ENCODE assay signal across 2 cellular contexts in the genomic region with DNA sequence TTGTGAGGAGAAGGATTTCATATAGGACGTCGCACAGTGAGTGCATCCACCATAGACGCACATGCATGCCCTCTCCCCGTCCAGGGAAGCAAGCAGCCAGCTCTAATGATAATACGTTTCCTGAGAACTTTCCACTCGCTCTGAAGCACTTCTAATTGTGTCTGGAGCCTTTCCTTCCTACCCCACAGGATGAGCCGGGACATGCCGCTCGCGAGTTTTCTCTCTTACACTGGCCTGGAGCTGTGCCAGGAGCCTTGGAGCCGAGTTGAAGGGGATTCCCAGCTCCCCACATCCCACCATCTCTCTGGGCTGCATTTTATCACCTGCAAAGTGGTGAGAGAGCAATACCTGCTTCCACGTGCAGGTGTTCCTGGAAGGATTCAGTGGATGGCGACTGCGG.
TF ChIP-seq lines count a peak whose summit lies in the region.

No MANE protein-coding gene starts in this region.

TF ChIP-seq in A549, 52 proteins besides CTCF, POLR2A, EP300 and RAD21 (continued from another document):
- TF ChIP-seq, protein P1, sequence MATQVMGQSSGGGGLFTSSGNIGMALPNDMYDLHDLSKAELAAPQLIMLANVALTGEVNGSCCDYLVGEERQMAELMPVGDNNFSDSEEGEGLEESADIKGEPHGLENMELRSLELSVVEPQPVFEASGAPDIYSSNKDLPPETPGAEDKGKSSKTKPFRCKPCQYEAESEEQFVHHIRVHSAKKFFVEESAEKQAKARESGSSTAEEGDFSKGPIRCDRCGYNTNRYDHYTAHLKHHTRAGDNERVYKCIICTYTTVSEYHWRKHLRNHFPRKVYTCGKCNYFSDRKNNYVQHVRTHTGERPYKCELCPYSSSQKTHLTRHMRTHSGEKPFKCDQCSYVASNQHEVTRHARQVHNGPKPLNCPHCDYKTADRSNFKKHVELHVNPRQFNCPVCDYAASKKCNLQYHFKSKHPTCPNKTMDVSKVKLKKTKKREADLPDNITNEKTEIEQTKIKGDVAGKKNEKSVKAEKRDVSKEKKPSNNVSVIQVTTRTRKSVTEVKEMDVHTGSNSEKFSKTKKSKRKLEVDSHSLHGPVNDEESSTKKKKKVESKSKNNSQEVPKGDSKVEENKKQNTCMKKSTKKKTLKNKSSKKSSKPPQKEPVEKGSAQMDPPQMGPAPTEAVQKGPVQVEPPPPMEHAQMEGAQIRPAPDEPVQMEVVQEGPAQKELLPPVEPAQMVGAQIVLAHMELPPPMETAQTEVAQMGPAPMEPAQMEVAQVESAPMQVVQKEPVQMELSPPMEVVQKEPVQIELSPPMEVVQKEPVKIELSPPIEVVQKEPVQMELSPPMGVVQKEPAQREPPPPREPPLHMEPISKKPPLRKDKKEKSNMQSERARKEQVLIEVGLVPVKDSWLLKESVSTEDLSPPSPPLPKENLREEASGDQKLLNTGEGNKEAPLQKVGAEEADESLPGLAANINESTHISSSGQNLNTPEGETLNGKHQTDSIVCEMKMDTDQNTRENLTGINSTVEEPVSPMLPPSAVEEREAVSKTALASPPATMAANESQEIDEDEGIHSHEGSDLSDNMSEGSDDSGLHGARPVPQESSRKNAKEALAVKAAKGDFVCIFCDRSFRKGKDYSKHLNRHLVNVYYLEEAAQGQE (IDR thresholded peaks at IDR 0.05): no peak
TF ChIP-seq in A549: peak in this region for 0.

TF ChIP-seq in WTC11, 78 proteins besides CTCF, POLR2A, EP300 and RAD21 (continued from another document):
- TF ChIP-seq, protein P2, sequence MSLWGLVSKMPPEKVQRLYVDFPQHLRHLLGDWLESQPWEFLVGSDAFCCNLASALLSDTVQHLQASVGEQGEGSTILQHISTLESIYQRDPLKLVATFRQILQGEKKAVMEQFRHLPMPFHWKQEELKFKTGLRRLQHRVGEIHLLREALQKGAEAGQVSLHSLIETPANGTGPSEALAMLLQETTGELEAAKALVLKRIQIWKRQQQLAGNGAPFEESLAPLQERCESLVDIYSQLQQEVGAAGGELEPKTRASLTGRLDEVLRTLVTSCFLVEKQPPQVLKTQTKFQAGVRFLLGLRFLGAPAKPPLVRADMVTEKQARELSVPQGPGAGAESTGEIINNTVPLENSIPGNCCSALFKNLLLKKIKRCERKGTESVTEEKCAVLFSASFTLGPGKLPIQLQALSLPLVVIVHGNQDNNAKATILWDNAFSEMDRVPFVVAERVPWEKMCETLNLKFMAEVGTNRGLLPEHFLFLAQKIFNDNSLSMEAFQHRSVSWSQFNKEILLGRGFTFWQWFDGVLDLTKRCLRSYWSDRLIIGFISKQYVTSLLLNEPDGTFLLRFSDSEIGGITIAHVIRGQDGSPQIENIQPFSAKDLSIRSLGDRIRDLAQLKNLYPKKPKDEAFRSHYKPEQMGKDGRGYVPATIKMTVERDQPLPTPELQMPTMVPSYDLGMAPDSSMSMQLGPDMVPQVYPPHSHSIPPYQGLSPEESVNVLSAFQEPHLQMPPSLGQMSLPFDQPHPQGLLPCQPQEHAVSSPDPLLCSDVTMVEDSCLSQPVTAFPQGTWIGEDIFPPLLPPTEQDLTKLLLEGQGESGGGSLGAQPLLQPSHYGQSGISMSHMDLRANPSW (CRISPR knock-in tag; conservative IDR thresholded peaks at IDR 0.05; ENCODE audit: low read depth): no peak
- TF ChIP-seq NR2C2 (CRISPR knock-in tag; IDR thresholded peaks at IDR 0.05) (no peak), ZNF671 (CRISPR knock-in tag; IDR thresholded peaks at IDR 0.05) (no peak), NR3C1 (CRISPR knock-in tag; conservative IDR thresholded peaks at IDR 0.05; ENCODE audit: low read depth) (no peak), ZNF263 (CRISPR knock-in tag; IDR thresholded peaks at IDR 0.05; ENCODE audit: low read depth) (no peak), RELA (CRISPR knock-in tag; IDR thresholded peaks at IDR 0.05; ENCODE audit: borderline replicate concordance) (no peak), SOX15 (CRISPR knock-in tag; IDR thresholded peaks at IDR 0.05) (no peak), KAT7 (CRISPR knock-in tag; IDR thresholded peaks at IDR 0.05; ENCODE audit: borderline replicate concordance) (no peak), MXD4 (CRISPR knock-in tag; IDR thresholded peaks at IDR 0.05; ENCODE audit: borderline replicate concordance) (no peak)
- TF ChIP-seq, protein P3, sequence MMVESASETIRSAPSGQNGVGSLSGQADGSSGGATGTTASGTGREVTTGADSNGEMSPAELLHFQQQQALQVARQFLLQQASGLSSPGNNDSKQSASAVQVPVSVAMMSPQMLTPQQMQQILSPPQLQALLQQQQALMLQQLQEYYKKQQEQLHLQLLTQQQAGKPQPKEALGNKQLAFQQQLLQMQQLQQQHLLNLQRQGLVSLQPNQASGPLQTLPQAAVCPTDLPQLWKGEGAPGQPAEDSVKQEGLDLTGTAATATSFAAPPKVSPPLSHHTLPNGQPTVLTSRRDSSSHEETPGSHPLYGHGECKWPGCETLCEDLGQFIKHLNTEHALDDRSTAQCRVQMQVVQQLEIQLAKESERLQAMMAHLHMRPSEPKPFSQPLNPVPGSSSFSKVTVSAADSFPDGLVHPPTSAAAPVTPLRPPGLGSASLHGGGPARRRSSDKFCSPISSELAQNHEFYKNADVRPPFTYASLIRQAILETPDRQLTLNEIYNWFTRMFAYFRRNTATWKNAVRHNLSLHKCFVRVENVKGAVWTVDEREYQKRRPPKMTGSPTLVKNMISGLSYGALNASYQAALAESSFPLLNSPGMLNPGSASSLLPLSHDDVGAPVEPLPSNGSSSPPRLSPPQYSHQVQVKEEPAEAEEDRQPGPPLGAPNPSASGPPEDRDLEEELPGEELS (CRISPR knock-in tag; IDR thresholded peaks at IDR 0.05): no peak
- TF ChIP-seq, protein P4, sequence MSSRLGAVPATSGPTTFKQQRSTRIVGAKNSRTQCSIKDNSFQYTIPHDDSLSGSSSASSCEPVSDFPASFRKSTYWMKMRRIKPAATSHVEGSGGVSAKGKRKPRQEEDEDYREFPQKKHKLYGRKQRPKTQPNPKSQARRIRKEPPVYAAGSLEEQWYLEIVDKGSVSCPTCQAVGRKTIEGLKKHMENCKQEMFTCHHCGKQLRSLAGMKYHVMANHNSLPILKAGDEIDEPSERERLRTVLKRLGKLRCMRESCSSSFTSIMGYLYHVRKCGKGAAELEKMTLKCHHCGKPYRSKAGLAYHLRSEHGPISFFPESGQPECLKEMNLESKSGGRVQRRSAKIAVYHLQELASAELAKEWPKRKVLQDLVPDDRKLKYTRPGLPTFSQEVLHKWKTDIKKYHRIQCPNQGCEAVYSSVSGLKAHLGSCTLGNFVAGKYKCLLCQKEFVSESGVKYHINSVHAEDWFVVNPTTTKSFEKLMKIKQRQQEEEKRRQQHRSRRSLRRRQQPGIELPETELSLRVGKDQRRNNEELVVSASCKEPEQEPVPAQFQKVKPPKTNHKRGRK (CRISPR knock-in tag; IDR thresholded peaks at IDR 0.05; ENCODE audit: borderline replicate concordance): no peak
- TF ChIP-seq, protein P5, sequence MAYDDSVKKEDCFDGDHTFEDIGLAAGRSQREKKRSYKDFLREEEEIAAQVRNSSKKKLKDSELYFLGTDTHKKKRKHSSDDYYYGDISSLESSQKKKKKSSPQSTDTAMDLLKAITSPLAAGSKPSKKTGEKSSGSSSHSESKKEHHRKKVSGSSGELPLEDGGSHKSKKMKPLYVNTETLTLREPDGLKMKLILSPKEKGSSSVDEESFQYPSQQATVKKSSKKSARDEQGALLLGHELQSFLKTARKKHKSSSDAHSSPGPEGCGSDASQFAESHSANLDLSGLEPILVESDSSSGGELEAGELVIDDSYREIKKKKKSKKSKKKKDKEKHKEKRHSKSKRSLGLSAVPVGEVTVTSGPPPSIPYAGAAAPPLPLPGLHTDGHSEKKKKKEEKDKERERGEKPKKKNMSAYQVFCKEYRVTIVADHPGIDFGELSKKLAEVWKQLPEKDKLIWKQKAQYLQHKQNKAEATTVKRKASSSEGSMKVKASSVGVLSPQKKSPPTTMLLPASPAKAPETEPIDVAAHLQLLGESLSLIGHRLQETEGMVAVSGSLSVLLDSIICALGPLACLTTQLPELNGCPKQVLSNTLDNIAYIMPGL (CRISPR knock-in tag; IDR thresholded peaks at IDR 0.05): no peak
